Comparison of ENCODE assay signal across 31 cellular contexts in genomic region chr14:68678471-68678870, GRCh38.
A peak's percentile ranks its signal among the peaks of the same experiment; 100 is the strongest.
DNase-seq lines count a peak whose midpoint lies in the region; ATAC-seq and TF ChIP-seq lines count a peak whose summit lies in the region.
"Had no signal": no experiment of that assay in that cellular context is flagged by ENCODE, and none has a peak within 500 bp of the region (broad histone marks: within the 10 kb centered on the region; RNA-seq: fewer than 3 reads in every experiment).

No MANE protein-coding gene starts in this region.

- no peaks in the 10 kb centered on the region for H3K36me3 Mint-ChIP-seq in dendritic cell treated with granulocyte-macrophage colony-stimulating factor and Interleukin-4, amounts not matched to agents 40 ng/mL and 50 ng/mL, for 4 days (ENCODE audit: low read depth)
- H3K36me3 Mint-ChIP-seq in T-helper 17 cell (ENCODE audit: low read depth): no peaks in the 10 kb centered on the region
- H3K36me3 Mint-ChIP-seq: activated naive CD8-positive, alpha-beta T cell treated with anti-CD3 and anti-CD28 coated beads for 36 hours had no signal

- no peaks in the 10 kb centered on the region for H3K27me3 ChIP-seq in right cardiac atrium (ENCODE audit: control insufficient read depth, insufficient read depth)
- no peaks in the 10 kb centered on the region for H3K27me3 ChIP-seq in neutrophil
- H3K27me3 ChIP-seq: BE2C had no signal

- no peak overlapping the region for H3K4me3 Mint-ChIP-seq in dendritic cell treated with granulocyte-macrophage colony-stimulating factor and Interleukin-4, amounts not matched to agents 40 ng/mL and 50 ng/mL, for 4 days
- H3K4me3 Mint-ChIP-seq in T-helper 17 cell: no peak overlapping the region
- H3K4me3 Mint-ChIP-seq: activated CD4-positive, alpha-beta memory T cell treated with anti-CD3 and anti-CD28 coated beads, Interleukin-2, amount 10 ng/mL, durations not matched to agents 7 days and 5 days; activated naive CD8-positive, alpha-beta T cell treated with anti-CD3 and anti-CD28 coated beads for 36 hours; activated T-helper 17 cell treated with anti-CD3 and anti-CD28 coated beads, Interleukin-2, amount 50 U/mL, for 72 hours; memory B cell; stimulated activated naive B cell treated with anti-CD40 and anti-IgM and Interleukin-4, amounts not matched to agents 10 μg/mL and 1 μg/mL and 100 μg/mL, for 72 hours had no signal

- ATAC-seq in right cardiac atrium (no peak), T-helper 17 cell (no peak)
- ATAC-seq: activated T-helper 17 cell treated with anti-CD3 and anti-CD28 coated beads, Interleukin-2, amount 50 U/mL, for 72 hours; GM12878; left lobe of liver; PC-3; Right ventricle myocardium inferior; stimulated activated naive B cell treated with anti-CD40 and anti-IgM and Interleukin-4, amounts not matched to agents 10 μg/mL and 1 μg/mL and 100 μg/mL, for 72 hours had no signal

- in situ Hi-C loops in G401 (cut with HindIII; ENCODE audit: low sequenced_read_pairs): no loop called here

- H3K27me3 Mint-ChIP-seq in dendritic cell treated with granulocyte-macrophage colony-stimulating factor and Interleukin-4, amounts not matched to agents 40 ng/mL and 50 ng/mL, for 4 days: no peaks in the 10 kb centered on the region
- H3K27me3 Mint-ChIP-seq in T-helper 17 cell: no peaks in the 10 kb centered on the region
- H3K27me3 Mint-ChIP-seq: activated CD4-positive, alpha-beta memory T cell treated with anti-CD3 and anti-CD28 coated beads, Interleukin-2, amount 10 ng/mL, durations not matched to agents 7 days and 5 days; activated naive CD8-positive, alpha-beta T cell treated with anti-CD3 and anti-CD28 coated beads for 36 hours; activated T-helper 17 cell treated with anti-CD3 and anti-CD28 coated beads, Interleukin-2, amount 50 U/mL, for 72 hours; memory B cell; progenitor cell of endocrine pancreas; stimulated activated naive B cell treated with anti-CD40 and anti-IgM and Interleukin-4, amounts not matched to agents 10 μg/mL and 1 μg/mL and 100 μg/mL, for 72 hours had no signal

- H3K36me3 ChIP-seq in neutrophil: no peaks in the 10 kb centered on the region
- H3K36me3 ChIP-seq: BE2C had no signal

- intact Hi-C loops in cardiac septum (cut with DNase I) (loop anchor here (10.0 kb wide), 1 partner anchor 434 kb away; no protein-coding TSS in a partner anchor), right cardiac atrium (cut with DNase I) (no loop called here)
- intact Hi-C loops in dendritic cell treated with granulocyte-macrophage colony-stimulating factor and Interleukin-4, amounts not matched to agents 40 ng/mL and 50 ng/mL, for 4 days (cut with micrococcal nuclease): no loop called here

- H3K4me1 Mint-ChIP-seq in dendritic cell treated with granulocyte-macrophage colony-stimulating factor and Interleukin-4, amounts not matched to agents 40 ng/mL and 50 ng/mL, for 4 days (ENCODE audit: low read depth): peaks cover 73% of the 10 kb centered on the region
- peaks cover 31% of the 10 kb centered on the region for H3K4me1 Mint-ChIP-seq in T-helper 17 cell

- H3K9me3 ChIP-seq in right cardiac atrium (ENCODE audit: control insufficient read depth, low read length) (no peaks in the 10 kb centered on the region), neutrophil (no peaks in the 10 kb centered on the region), T-helper 17 cell (ENCODE audit: control insufficient read depth, low read length, poor library complexity, severe bottlenecking) (no peaks in the 10 kb centered on the region)
- H3K9me3 ChIP-seq: BE2C, SK-N-SH had no signal

- peak overlapping the region; percentile 51 for H3K27ac Mint-ChIP-seq in dendritic cell treated with granulocyte-macrophage colony-stimulating factor and Interleukin-4, amounts not matched to agents 40 ng/mL and 50 ng/mL, for 4 days
- no peak overlapping the region for H3K27ac Mint-ChIP-seq in T-helper 17 cell
- H3K27ac Mint-ChIP-seq: activated CD4-positive, alpha-beta memory T cell treated with anti-CD3 and anti-CD28 coated beads, Interleukin-2, amount 10 ng/mL, durations not matched to agents 7 days and 5 days; activated naive CD8-positive, alpha-beta T cell treated with anti-CD3 and anti-CD28 coated beads for 36 hours; activated T-helper 17 cell treated with anti-CD3 and anti-CD28 coated beads, Interleukin-2, amount 50 U/mL, for 72 hours; progenitor cell of endocrine pancreas had no signal

- H3K27ac ChIP-seq in right cardiac atrium (ENCODE audit: low read length): no peak overlapping the region
- peak overlapping the region; percentile 100 for H3K27ac ChIP-seq in neutrophil

- no peak for TF ChIP-seq CTCF in neutrophil (IDR thresholded peaks at IDR 0.05)

- H3K9me3 Mint-ChIP-seq in dendritic cell treated with granulocyte-macrophage colony-stimulating factor and Interleukin-4, amounts not matched to agents 40 ng/mL and 50 ng/mL, for 4 days: no peaks in the 10 kb centered on the region
- H3K9me3 Mint-ChIP-seq: activated CD4-positive, alpha-beta memory T cell treated with anti-CD3 and anti-CD28 coated beads, Interleukin-2, amount 10 ng/mL, durations not matched to agents 7 days and 5 days; activated naive CD8-positive, alpha-beta T cell treated with anti-CD3 and anti-CD28 coated beads for 36 hours; activated T-helper 17 cell treated with anti-CD3 and anti-CD28 coated beads, Interleukin-2, amount 50 U/mL, for 72 hours; memory B cell; stimulated activated naive B cell treated with anti-CD40 and anti-IgM and Interleukin-4, amounts not matched to agents 10 μg/mL and 1 μg/mL and 100 μg/mL, for 72 hours had no signal

- H3K4me1 ChIP-seq in right cardiac atrium (ENCODE audit: control insufficient read depth, insufficient read depth, low read length) (peaks cover 15% of the 10 kb centered on the region), neutrophil (ENCODE audit: control insufficient read depth in 1 of 2, insufficient read depth in 1 of 2, low read depth in 1 of 2, low read length in 1 of 2) (peaks cover 48 to 57% of the 10 kb centered on the region in 2 experiments)
- H3K4me1 ChIP-seq: BE2C had no signal

- H3K4me3 ChIP-seq in right cardiac atrium (ENCODE audit: low read length): no peak overlapping the region
- no peak overlapping the region for H3K4me3 ChIP-seq in neutrophil (ENCODE audit: low read depth in 1 of 2, low read length in 1 of 2)
- H3K4me3 ChIP-seq: GM12878 had no signal

- DNase-seq in cardiac septum (ENCODE audit: low spot score): peak; percentile 50
- no peak for DNase-seq in right cardiac atrium
- DNase-seq in T-helper 17 cell: no peak
- no peak for DNase-seq in G401 (ENCODE audit: low spot score)
- DNase-seq in 8988T: no peak
- DNase-seq: ACHN; activated CD4-positive, alpha-beta memory T cell treated with anti-CD3 and anti-CD28 coated beads, Interleukin-2, amount 10 ng/mL, durations not matched to agents 7 days and 5 days; activated CD4-positive, alpha-beta T cell treated with anti-CD3 and anti-CD28 coated beads for 1 hour; activated CD8-positive, alpha-beta memory T cell treated with anti-CD3 and anti-CD28 coated beads, Interleukin-2, amount 50 U/mL, for 4 hours; activated naive CD8-positive, alpha-beta T cell treated with anti-CD3 and anti-CD28 coated beads for 36 hours; BE2C; DMS 273 treated with DMSO at 0.1 percent for 48 hours; effector CD8-positive, alpha-beta T cell; glutamatergic neuron; KBM-7; NCI-H1092; NCI-H1694 treated with DMSO at 0.1 percent for 48 hours; NCI-H2171 treated with DMSO at 0.1 percent for 48 hours; NCI-H510A; PC-3; SK-N-SH; stimulated activated naive B cell treated with anti-CD40 and anti-IgM and Interleukin-4, amounts not matched to agents 10 μg/mL and 1 μg/mL and 100 μg/mL, for 72 hours; T-helper 2 cell had no signal

- 98% methylated on average over 1 of the region's 1 CpG for WGBS in right cardiac atrium
